ENCODE assay signal across 22 cellular contexts in genomic region chr7:134451656-134452055, GRCh38.
"Had no signal": no experiment of that assay in that cellular context is flagged by ENCODE, and none has a peak within 500 bp of the region (broad histone marks: within the 10 kb centered on the region; RNA-seq: fewer than 3 reads in every experiment).

No MANE protein-coding gene starts in this region.

- H3K4me3 Mint-ChIP-seq: activated CD8-positive, alpha-beta T cell treated with anti-CD3 and anti-CD28 coated beads for 36 hours; activated naive CD4-positive, alpha-beta T cell treated with anti-CD3 and anti-CD28 coated beads, Interleukin-2, amount 50 U/mL, for 24 hours; activated T-cell treated with anti-CD3 and anti-CD28 coated beads, Interleukin-2, amount 50 U/mL, for 4 hours; WTC11 had no signal

- ATAC-seq: activated CD8-positive, alpha-beta T cell treated with anti-CD3 and anti-CD28 coated beads for 36 hours; activated T-cell treated with anti-CD3 and anti-CD28 coated beads, Interleukin-2, amount 50 U/mL, for 4 hours; naive thymus-derived CD4-positive, alpha-beta T cell; WTC11 had no signal

- H3K27me3 Mint-ChIP-seq: activated CD8-positive, alpha-beta T cell treated with anti-CD3 and anti-CD28 coated beads for 36 hours; activated naive CD4-positive, alpha-beta T cell treated with anti-CD3 and anti-CD28 coated beads, Interleukin-2, amount 50 U/mL, for 24 hours; naive thymus-derived CD4-positive, alpha-beta T cell; progenitor cell of endocrine pancreas had no signal

- H3K9me3 ChIP-seq: esophagus squamous epithelium, stomach, thoracic aorta had no signal

- FAIRE-seq: endothelial cell of umbilical vein, urothelium cell line had no signal

- H3K27me3 ChIP-seq: esophagus squamous epithelium, stomach had no signal

- H3K9me3 Mint-ChIP-seq: activated CD8-positive, alpha-beta T cell treated with anti-CD3 and anti-CD28 coated beads for 36 hours; activated naive CD4-positive, alpha-beta T cell treated with anti-CD3 and anti-CD28 coated beads, Interleukin-2, amount 50 U/mL, for 24 hours; activated T-cell treated with anti-CD3 and anti-CD28 coated beads, Interleukin-2, amount 50 U/mL, for 4 hours; immature natural killer cell; naive thymus-derived CD4-positive, alpha-beta T cell; WTC11 had no signal

- DNase-seq: activated CD4-positive, alpha-beta T cell treated with anti-CD3 and anti-CD28 coated beads for 48 hours; activated CD8-positive, alpha-beta T cell treated with anti-CD3 and anti-CD28 coated beads for 36 hours; activated effector memory CD4-positive, alpha-beta T cell treated with Interleukin-2 at 50 U/mL for 16 hours; activated T-cell treated with anti-CD3 and anti-CD28 coated beads, Interleukin-2, amount 50 U/mL, for 4 hours; central memory CD4-positive, alpha-beta T cell; effector CD4-positive, alpha-beta T cell; esophagus squamous epithelium; immature natural killer cell; naive thymus-derived CD4-positive, alpha-beta T cell; occipital lobe; stimulated activated CD4-positive, alpha-beta T cell treated with anti-CD3 and anti-CD28 coated beads, Interleukin-12 subunit alpha, Interleukin-12 subunit beta, amount 100 ng/mL, for 4 hours; stimulated activated CD4-positive, alpha-beta T cell treated with anti-CD3 and anti-CD28 coated beads, Interleukin-2, amount 100 ng/mL, for 24 hours; stomach; T-helper 2 cell had no signal

- H3K27ac ChIP-seq: coronary artery, thoracic aorta had no signal

- H3K27ac Mint-ChIP-seq: activated CD8-positive, alpha-beta T cell treated with anti-CD3 and anti-CD28 coated beads for 36 hours; activated naive CD4-positive, alpha-beta T cell treated with anti-CD3 and anti-CD28 coated beads, Interleukin-2, amount 50 U/mL, for 24 hours; progenitor cell of endocrine pancreas had no signal

- H3K4me3 ChIP-seq: coronary artery, esophagus squamous epithelium, lung, stomach, thoracic aorta had no signal
